Comparison of ENCODE assay signal across 8 cellular contexts in genomic region chr1:159925713-159926066, GRCh38. TPM values are rescaled to one million over a fixed set of nuclear protein-coding genes. Genes with fewer than 3 reads are reported as not detected.
DNase-seq lines count a peak whose midpoint lies in the region; ATAC-seq lines count a peak whose summit lies in the region.

No MANE protein-coding gene starts in this region.

- ATAC-seq in activated T-cell treated with anti-CD3 and anti-CD28 coated beads, Interleukin-2, amount 50 U/mL, for 72 hours (replicated peaks in 1 of 2): peak; percentile 5 to 34
- peak; percentile 0 for ATAC-seq in HG03159 (IDR thresholded peaks at IDR 0.05; ENCODE audit: unreplicated experiment)

- H3K4me3 ChIP-seq in iPS-20b (ENCODE audit: low read length) (peak overlapping the region; percentile 71), subcutaneous abdominal adipose tissue (ENCODE audit: low read depth in 1 of 5, low read length in 5 of 5) (peak overlapping the region; percentile 84 to 100 (median 97))

- no peaks in the 10 kb centered on the region for H3K27me3 Mint-ChIP-seq in activated T-cell treated with anti-CD3 and anti-CD28 coated beads, Interleukin-2, amount 50 U/mL, for 72 hours (ENCODE audit: low read depth)
- no peaks in the 10 kb centered on the region for H3K27me3 Mint-ChIP-seq in activated T-helper 2 cell treated with anti-CD3 and anti-CD28 coated beads, Interferon-gamma antibody, Interleukin-2, Interleukin-4, amounts not matched to agents 10 μg/mL and 5 μg/mL and 100 μg/mL, durations not matched to agents 14 hours and 24 hours and 36 hours (ENCODE audit: low read depth)

- peaks cover 19% of the 10 kb centered on the region for H3K27me3 ChIP-seq in iPS-20b (ENCODE audit: insufficient read depth, low read length)
- H3K27me3 ChIP-seq in subcutaneous abdominal adipose tissue (ENCODE audit: control insufficient read depth in 5 of 5, insufficient read depth in 4 of 5, low read length in 5 of 5): no peaks in the 10 kb centered on the region

- peaks cover 45% of the 10 kb centered on the region for H3K4me1 Mint-ChIP-seq in activated T-cell treated with anti-CD3 and anti-CD28 coated beads, Interleukin-2, amount 50 U/mL, for 72 hours (ENCODE audit: low read depth)
- peaks cover 34% of the 10 kb centered on the region for H3K4me1 Mint-ChIP-seq in activated T-helper 2 cell treated with anti-CD3 and anti-CD28 coated beads, Interferon-gamma antibody, Interleukin-2, Interleukin-4, amounts not matched to agents 10 μg/mL and 5 μg/mL and 100 μg/mL, durations not matched to agents 14 hours and 24 hours and 36 hours (ENCODE audit: low read depth)

- intact Hi-C loops in activated T-helper 2 cell treated with anti-CD3 and anti-CD28 coated beads, Interferon-gamma antibody, Interleukin-2, Interleukin-4, amounts not matched to agents 10 μg/mL and 5 μg/mL and 100 μg/mL, durations not matched to agents 14 hours and 24 hours and 36 hours (cut with micrococcal nuclease): loop anchor here (1.0 to 10.0 kb wide), 4 partner anchors 173 to 849 kb away; partner anchors contain the start of genes AIM2, DCAF8 and IGSF8

- peak overlapping the region; percentile 90 to 96 for H3K4me3 Mint-ChIP-seq in activated T-cell treated with anti-CD3 and anti-CD28 coated beads, Interleukin-2, amount 50 U/mL, for 72 hours
- H3K4me3 Mint-ChIP-seq in activated T-helper 2 cell treated with anti-CD3 and anti-CD28 coated beads, Interferon-gamma antibody, Interleukin-2, Interleukin-4, amounts not matched to agents 10 μg/mL and 5 μg/mL and 100 μg/mL, durations not matched to agents 14 hours and 24 hours and 36 hours (ENCODE audit: low read depth): peak overlapping the region; percentile 95

- peaks cover 6 to 23% of the 10 kb centered on the region in 2 donors for H3K36me3 Mint-ChIP-seq in activated T-cell treated with anti-CD3 and anti-CD28 coated beads, Interleukin-2, amount 50 U/mL, for 72 hours (ENCODE audit: insufficient read depth in 2 of 2)
- peaks cover 37% of the 10 kb centered on the region for H3K36me3 Mint-ChIP-seq in activated T-helper 2 cell treated with anti-CD3 and anti-CD28 coated beads, Interferon-gamma antibody, Interleukin-2, Interleukin-4, amounts not matched to agents 10 μg/mL and 5 μg/mL and 100 μg/mL, durations not matched to agents 14 hours and 24 hours and 36 hours (ENCODE audit: low read depth)

- H3K9me3 ChIP-seq in iPS-20b (ENCODE audit: insufficient read depth, low read depth, low read length) (no peaks in the 10 kb centered on the region), subcutaneous abdominal adipose tissue (ENCODE audit: control insufficient read depth in 5 of 5, low read length in 5 of 5) (no peaks in the 10 kb centered on the region)

- DNase-seq in activated T-cell treated with anti-CD3 and anti-CD28 coated beads, Interleukin-2, amount 50 U/mL, for 72 hours: peak; percentile 63 to 69
- no peak for DNase-seq in activated T-cell treated with anti-CD3 and anti-CD28 coated beads, Interleukin-2, amount 50 U/mL, for 48 hours
- no peak for DNase-seq in activated T-helper 2 cell treated with anti-CD3 and anti-CD28 coated beads, Interferon-gamma antibody, Interleukin-2, Interleukin-4, amounts not matched to agents 10 μg/mL and 5 μg/mL and 100 μg/mL, durations not matched to agents 14 hours and 24 hours and 36 hours (ENCODE audit: low spot score)
- DNase-seq in NCI-H446 (lab: John Stamatoyannopoulos, UW) (no peak), cerebellar cortex (ENCODE audit: low spot score) (no peak)

- H3K36me3 ChIP-seq in iPS-20b (ENCODE audit: insufficient read depth, low read depth, low read length) (peaks cover 37% of the 10 kb centered on the region), subcutaneous abdominal adipose tissue (ENCODE audit: control insufficient read depth in 5 of 5, insufficient read depth in 5 of 5, low read length in 5 of 5) (peaks cover 1 to 11% (median 2%) of the 10 kb centered on the region in 5 donors)

- H3K27ac Mint-ChIP-seq in activated T-cell treated with anti-CD3 and anti-CD28 coated beads, Interleukin-2, amount 50 U/mL, for 72 hours: peak overlapping the region; percentile 54
- H3K27ac Mint-ChIP-seq in activated T-helper 2 cell treated with anti-CD3 and anti-CD28 coated beads, Interferon-gamma antibody, Interleukin-2, Interleukin-4, amounts not matched to agents 10 μg/mL and 5 μg/mL and 100 μg/mL, durations not matched to agents 14 hours and 24 hours and 36 hours: peak overlapping the region; percentile 98

- peak overlapping the region; percentile 6; the same call in 1 of the 2 replicates for H3K9ac ChIP-seq in iPS-20b (ENCODE audit: low read depth, low read length)
- peak overlapping the region in 4 of 5 donors; percentile 91 to 99 (median 95) for H3K9ac ChIP-seq in subcutaneous abdominal adipose tissue (ENCODE audit: low read length in 5 of 5)

- H3K27ac ChIP-seq in iPS-20b (ENCODE audit: low read length): no peak overlapping the region
- H3K27ac ChIP-seq in subcutaneous abdominal adipose tissue (ENCODE audit: low read depth, low read length): peak overlapping the region; percentile 97

- no peaks in the 10 kb centered on the region for H3K9me3 Mint-ChIP-seq in activated T-cell treated with anti-CD3 and anti-CD28 coated beads, Interleukin-2, amount 50 U/mL, for 72 hours
- no peaks in the 10 kb centered on the region for H3K9me3 Mint-ChIP-seq in activated T-helper 2 cell treated with anti-CD3 and anti-CD28 coated beads, Interferon-gamma antibody, Interleukin-2, Interleukin-4, amounts not matched to agents 10 μg/mL and 5 μg/mL and 100 μg/mL, durations not matched to agents 14 hours and 24 hours and 36 hours

- H3K4me1 ChIP-seq in iPS-20b (ENCODE audit: insufficient read depth, low read length) (peaks cover 14% of the 10 kb centered on the region; the same call in 1 of the 2 replicates), subcutaneous abdominal adipose tissue (ENCODE audit: control insufficient read depth in 5 of 5, insufficient read depth in 5 of 5, low read length in 5 of 5) (peaks cover 5 to 54% (median 42%) of the 10 kb centered on the region in 5 donors)

RNA-seq across cellular contexts. Expression of gene TAGLN2, which starts 0.4 kb away (rescaled TPM):
- total RNA-seq in activated T-cell treated with anti-CD3 and anti-CD28 coated beads, Interleukin-2, amount 50 U/mL, for 72 hours: 100 to 1,000 TPM; 378 to 431 TPM
- 558 and 578 TPM in 2 replicates for total RNA-seq in activated T-helper 2 cell treated with anti-CD3 and anti-CD28 coated beads, Interferon-gamma antibody, Interleukin-2, Interleukin-4, amounts not matched to agents 10 μg/mL and 5 μg/mL and 100 μg/mL, durations not matched to agents 14 hours and 24 hours and 36 hours

RNA-seq across cellular contexts. Expression of gene IGSF9, which starts 19.7 kb away (rescaled TPM):
- total RNA-seq in activated T-cell treated with anti-CD3 and anti-CD28 coated beads, Interleukin-2, amount 50 U/mL, for 72 hours: under 1 TPM; 0.12 TPM
- total RNA-seq in activated T-helper 2 cell treated with anti-CD3 and anti-CD28 coated beads, Interferon-gamma antibody, Interleukin-2, Interleukin-4, amounts not matched to agents 10 μg/mL and 5 μg/mL and 100 μg/mL, durations not matched to agents 14 hours and 24 hours and 36 hours: not detected in 2 replicates

RNA-seq across cellular contexts. Expression of gene CFAP45, which starts 25.7 kb away (rescaled TPM):
- total RNA-seq in activated T-cell treated with anti-CD3 and anti-CD28 coated beads, Interleukin-2, amount 50 U/mL, for 72 hours: 1 to 10 TPM; 2.0 to 2.8 TPM
- 1.5 and 2.3 TPM in 2 replicates for total RNA-seq in activated T-helper 2 cell treated with anti-CD3 and anti-CD28 coated beads, Interferon-gamma antibody, Interleukin-2, Interleukin-4, amounts not matched to agents 10 μg/mL and 5 μg/mL and 100 μg/mL, durations not matched to agents 14 hours and 24 hours and 36 hours

RNA-seq across cellular contexts. Expression of gene SLAMF9, which starts 28.3 kb away (rescaled TPM):
- total RNA-seq in activated T-cell treated with anti-CD3 and anti-CD28 coated beads, Interleukin-2, amount 50 U/mL, for 72 hours: not detected
- not detected in 2 replicates for total RNA-seq in activated T-helper 2 cell treated with anti-CD3 and anti-CD28 coated beads, Interferon-gamma antibody, Interleukin-2, Interleukin-4, amounts not matched to agents 10 μg/mL and 5 μg/mL and 100 μg/mL, durations not matched to agents 14 hours and 24 hours and 36 hours

Comparison
In these comparisons a context has a peak if more than half of its experiments do, and no peak if none do; other contexts are left out.
1. DNase-seq: peak in activated T-cell treated with anti-CD3 and anti-CD28 coated beads, Interleukin-2, amount 50 U/mL, for 72 hours (2 of 2); none in activated T-cell treated with anti-CD3 and anti-CD28 coated beads, Interleukin-2, amount 50 U/mL, for 48 hours (0 of 2), activated T-helper 2 cell treated with anti-CD3 and anti-CD28 coated beads, Interferon-gamma antibody, Interleukin-2, Interleukin-4, amounts not matched to agents 10 μg/mL and 5 μg/mL and 100 μg/mL, durations not matched to agents 14 hours and 24 hours and 36 hours (single experiment), NCI-H446 (0 of 2) and cerebellar cortex (single experiment).